ENCODE assay signal across 11 cellular contexts in genomic region chr5:39178171-39178570, GRCh38. TPM values are rescaled to one million over a fixed set of nuclear protein-coding genes. Genes with fewer than 3 reads are reported as not detected.
DNase-seq lines count a peak whose midpoint lies in the region; ATAC-seq and TF ChIP-seq lines count a peak whose summit lies in the region.
"Had no signal": no experiment of that assay in that cellular context is flagged by ENCODE, and none has a peak within 500 bp of the region (broad histone marks: within the 10 kb centered on the region; RNA-seq: fewer than 3 reads in every experiment).

No MANE protein-coding gene starts in this region.

- H3K36me3 Mint-ChIP-seq in activated CD8-positive, alpha-beta memory T cell treated with anti-CD3 and anti-CD28 coated beads, Interleukin-2, amount 10 ng/mL, durations not matched to agents 7 days and 5 days: peaks cover 54% of the 10 kb centered on the region
- peaks cover 41% of the 10 kb centered on the region for H3K36me3 Mint-ChIP-seq in central memory CD8-positive, alpha-beta T cell (ENCODE audit: insufficient read depth)

- H3K27me3 ChIP-seq in hepatocyte: no peaks in the 10 kb centered on the region
- H3K27me3 ChIP-seq: MG63 had no signal

- H3K4me1 ChIP-seq in hepatocyte (ENCODE audit: insufficient read depth): no peaks in the 10 kb centered on the region

- H3K9me3 ChIP-seq in hepatocyte (ENCODE audit: low read depth): no peaks in the 10 kb centered on the region
- H3K9me3 ChIP-seq: lower lobe of right lung, MG63 had no signal

- H3K36me3 ChIP-seq in hepatocyte (replicated peaks; ENCODE audit: insufficient read depth, low read depth): no peaks in the 10 kb centered on the region
- H3K36me3 ChIP-seq: lower lobe of right lung, MG63 had no signal

- no peaks in the 10 kb centered on the region for H3K9me2 ChIP-seq in hepatocyte (replicated peaks; ENCODE audit: insufficient read depth)

- H3K4me3 Mint-ChIP-seq in activated CD8-positive, alpha-beta memory T cell treated with anti-CD3 and anti-CD28 coated beads, Interleukin-2, amount 10 ng/mL, durations not matched to agents 7 days and 5 days: peak overlapping the region; percentile 68
- H3K4me3 Mint-ChIP-seq in central memory CD8-positive, alpha-beta T cell: peak overlapping the region; percentile 65
- peak overlapping the region; percentile 84 to 85 for H3K4me3 Mint-ChIP-seq in stimulated activated naive CD8-positive, alpha-beta T cell treated with anti-CD3 and anti-CD28 coated beads, Interleukin-15, amount 100 ng/mL, for 72 hours

- H4K20me1 ChIP-seq in hepatocyte (ENCODE audit: insufficient read depth, poor library complexity, severe bottlenecking): no peaks in the 10 kb centered on the region

- no peaks in the 10 kb centered on the region for H3K79me2 ChIP-seq in hepatocyte

- no peak overlapping the region for H3K4me2 ChIP-seq in hepatocyte

- peak overlapping the region; percentile 90 for H3K27ac Mint-ChIP-seq in activated CD8-positive, alpha-beta memory T cell treated with anti-CD3 and anti-CD28 coated beads, Interleukin-2, amount 10 ng/mL, durations not matched to agents 7 days and 5 days
- H3K27ac Mint-ChIP-seq in central memory CD8-positive, alpha-beta T cell (ENCODE audit: low read depth): peak overlapping the region; percentile 95
- H3K27ac Mint-ChIP-seq in stimulated activated naive CD8-positive, alpha-beta T cell treated with anti-CD3 and anti-CD28 coated beads, Interleukin-15, amount 100 ng/mL, for 72 hours: peak overlapping the region; percentile 51 to 62

- 46% methylated on average over 3 of the region's 3 CpGs for WGBS in hepatocyte (ENCODE audit: low lambda C conversion rate, missing lambda C conversion rate)

- H2AFZ ChIP-seq in hepatocyte: no peak overlapping the region

- no peak overlapping the region for H3K4me3 ChIP-seq in hepatocyte
- H3K4me3 ChIP-seq: lower lobe of right lung, MG63 had no signal

- H3K9me3 Mint-ChIP-seq in activated CD8-positive, alpha-beta memory T cell treated with anti-CD3 and anti-CD28 coated beads, Interleukin-2, amount 10 ng/mL, durations not matched to agents 7 days and 5 days (ENCODE audit: low read depth): peaks cover 1% of the 10 kb centered on the region
- no peaks in the 10 kb centered on the region for H3K9me3 Mint-ChIP-seq in central memory CD8-positive, alpha-beta T cell
- peaks cover 0 to 3% of the 10 kb centered on the region in 2 donors for H3K9me3 Mint-ChIP-seq in stimulated activated naive CD8-positive, alpha-beta T cell treated with anti-CD3 and anti-CD28 coated beads, Interleukin-15, amount 100 ng/mL, for 72 hours

- peaks cover 95% of the 10 kb centered on the region for H3K4me1 Mint-ChIP-seq in activated CD8-positive, alpha-beta memory T cell treated with anti-CD3 and anti-CD28 coated beads, Interleukin-2, amount 10 ng/mL, durations not matched to agents 7 days and 5 days
- H3K4me1 Mint-ChIP-seq in central memory CD8-positive, alpha-beta T cell: peaks cover 88% of the 10 kb centered on the region
- peaks cover 97% of the 10 kb centered on the region for H3K4me1 Mint-ChIP-seq in stimulated activated naive CD8-positive, alpha-beta T cell treated with anti-CD3 and anti-CD28 coated beads, Interleukin-15, amount 100 ng/mL, for 72 hours

- DNase-seq in activated CD8-positive, alpha-beta memory T cell treated with anti-CD3 and anti-CD28 coated beads, Interleukin-2, amount 10 ng/mL, durations not matched to agents 7 days and 5 days: no peak
- no peak for DNase-seq in activated CD8-positive, alpha-beta memory T cell treated with anti-CD3 and anti-CD28 coated beads, Interleukin-2, amount 50 U/mL, for 4 hours
- DNase-seq in NOMO-1 (lab: John Stamatoyannopoulos, UW; ENCODE audit: unreplicated experiment in 2 of 2) (peak; percentile 35 to 76), hepatocyte (ENCODE audit: low spot score) (no peak), islet precursor cell (no peak)
- no peak for DNase-seq in central memory CD8-positive, alpha-beta T cell (ENCODE audit: low spot score in 2 of 2)
- no peak for DNase-seq in stimulated activated naive CD8-positive, alpha-beta T cell treated with anti-CD3 and anti-CD28 coated beads, Interleukin-15, amount 100 ng/mL, for 72 hours
- DNase-seq: activated effector memory CD4-positive, alpha-beta T cell treated with Interleukin-2 at 50 U/mL for 16 hours; lower lobe of right lung; MG63 had no signal

- no peaks in the 10 kb centered on the region for H3K27me3 Mint-ChIP-seq in activated CD8-positive, alpha-beta memory T cell treated with anti-CD3 and anti-CD28 coated beads, Interleukin-2, amount 10 ng/mL, durations not matched to agents 7 days and 5 days
- H3K27me3 Mint-ChIP-seq in central memory CD8-positive, alpha-beta T cell: no peaks in the 10 kb centered on the region
- no peaks in the 10 kb centered on the region for H3K27me3 Mint-ChIP-seq in stimulated activated naive CD8-positive, alpha-beta T cell treated with anti-CD3 and anti-CD28 coated beads, Interleukin-15, amount 100 ng/mL, for 72 hours

- CTCF ChIA-PET in activated CD8-positive, alpha-beta memory T cell treated with anti-CD3 and anti-CD28 coated beads, Interleukin-2, amount 10 ng/mL, durations not matched to agents 7 days and 5 days (lab: Charles Lee): interaction anchor here (1.5 to 8.6 kb wide), 7 partner anchors 11 to 39 kb away, joined by 4 to 91 read pairs (median 8); no protein-coding TSS in a partner anchor

- TF ChIP-seq CTCF in hepatocyte (IDR thresholded peaks at IDR 0.05; ENCODE audit: poor library complexity): no peak

- peak; percentile 54 for ATAC-seq in activated CD8-positive, alpha-beta memory T cell treated with anti-CD3 and anti-CD28 coated beads, Interleukin-2, amount 10 ng/mL, durations not matched to agents 7 days and 5 days
- no peak for ATAC-seq in central memory CD8-positive, alpha-beta T cell (replicated peaks; ENCODE audit: extremely low read depth, poor library complexity, severe bottlenecking)
- peak; percentile 30 for ATAC-seq in stimulated activated naive CD8-positive, alpha-beta T cell treated with anti-CD3 and anti-CD28 coated beads, Interleukin-15, amount 100 ng/mL, for 72 hours
- no peak for ATAC-seq in GM19395 (IDR thresholded peaks at IDR 0.05; ENCODE audit: unreplicated experiment)

- H3K27ac ChIP-seq in hepatocyte: no peak overlapping the region

RNA-seq across cellular contexts. Expression of gene FYB1, which starts 41.2 kb away (rescaled TPM):
- 100 to 1,000 TPM; 198 to 270 TPM for total RNA-seq in activated CD8-positive, alpha-beta memory T cell treated with anti-CD3 and anti-CD28 coated beads, Interleukin-2, amount 10 ng/mL, durations not matched to agents 7 days and 5 days
- total RNA-seq in hepatocyte: 2.4 and 2.6 TPM in 2 replicates
- polyA plus RNA-seq in hepatocyte: 1.1 and 1.2 TPM in 2 replicates

Comparison
In these comparisons a context has a peak if more than half of its experiments do, and no peak if none do; other contexts are left out.
1. ATAC-seq: peak in activated CD8-positive, alpha-beta memory T cell treated with anti-CD3 and anti-CD28 coated beads, Interleukin-2, amount 10 ng/mL, durations not matched to agents 7 days and 5 days (single experiment) and stimulated activated naive CD8-positive, alpha-beta T cell treated with anti-CD3 and anti-CD28 coated beads, Interleukin-15, amount 100 ng/mL, for 72 hours (single experiment); none in central memory CD8-positive, alpha-beta T cell (single experiment) and GM19395 (single experiment).
2. DNase-seq: peak in NOMO-1 (2 of 2); none in activated CD8-positive, alpha-beta memory T cell treated with anti-CD3 and anti-CD28 coated beads, Interleukin-2, amount 10 ng/mL, durations not matched to agents 7 days and 5 days (single experiment), activated CD8-positive, alpha-beta memory T cell treated with anti-CD3 and anti-CD28 coated beads, Interleukin-2, amount 50 U/mL, for 4 hours (single experiment), central memory CD8-positive, alpha-beta T cell (0 of 2), stimulated activated naive CD8-positive, alpha-beta T cell treated with anti-CD3 and anti-CD28 coated beads, Interleukin-15, amount 100 ng/mL, for 72 hours (0 of 2), hepatocyte (single experiment) and islet precursor cell (single experiment).
3. RNA of gene FYB1, which starts 41.2 kb away (total RNA-seq): 198 to 270 TPM in activated CD8-positive, alpha-beta memory T cell treated with anti-CD3 and anti-CD28 coated beads, Interleukin-2, amount 10 ng/mL, durations not matched to agents 7 days and 5 days; 2.4 to 2.6 TPM in hepatocyte; every median in the first group is over 10 times any median in the second.
4. Peak in every context shown above with its lines, with median percentiles within 50 percentile points of each other: H3K27ac Mint-ChIP-seq and H3K4me3 Mint-ChIP-seq.